9 cellular contexts compared by ENCODE assay signal in the genomic region with DNA sequence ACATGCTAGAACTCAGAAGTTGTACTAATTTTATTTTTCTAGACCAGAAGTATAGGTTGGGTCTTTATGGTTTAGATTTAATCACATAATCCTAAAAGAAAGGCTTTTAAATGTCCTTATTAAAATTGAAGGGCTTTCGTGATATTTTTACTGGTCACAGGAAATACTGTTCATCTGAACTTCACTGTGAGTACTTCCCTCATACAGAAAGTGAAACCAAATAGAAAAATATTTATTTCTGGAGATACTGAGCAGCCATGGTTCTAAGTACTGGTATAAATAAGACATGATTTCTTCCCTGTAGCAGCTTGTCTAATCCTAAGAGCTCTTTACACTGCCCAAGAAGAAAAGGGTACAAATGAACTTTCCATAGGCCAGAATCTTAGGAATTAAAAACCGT. TPM values are rescaled to one million over a fixed set of nuclear protein-coding genes. Genes with fewer than 3 reads are reported as not detected.
A peak's percentile ranks its signal among the peaks of the same experiment; 100 is the strongest.
DNase-seq lines count a peak whose midpoint lies in the region; ATAC-seq and TF ChIP-seq lines count a peak whose summit lies in the region.
"Had no signal": no experiment of that assay in that cellular context is flagged by ENCODE, and none has a peak within 500 bp of the region (broad histone marks: within the 10 kb centered on the region; RNA-seq: fewer than 3 reads in every experiment).

No MANE protein-coding gene starts in this region.

- peaks cover 55% of the 10 kb centered on the region for H3K4me1 Mint-ChIP-seq in chondrocyte (ENCODE audit: low read depth)
- H3K4me1 Mint-ChIP-seq in naive B cell, result peaks cover 56 to 66% (median 64%) of the 10 kb centered on the region in 3 donors

- H3K27me3 Mint-ChIP-seq in chondrocyte (ENCODE audit: low read depth) (peaks cover 5% of the 10 kb centered on the region), naive B cell (no peaks in the 10 kb centered on the region)

- no peaks in the 10 kb centered on the region for H3K9me3 Mint-ChIP-seq in chondrocyte (ENCODE audit: low read depth)
- no peaks in the 10 kb centered on the region for H3K9me3 Mint-ChIP-seq in naive B cell

- H3K18ac ChIP-seq in mesendoderm (ENCODE audit: low read length), result no peak overlapping the region

- H3K4me1 ChIP-seq in BLaER1 (peaks cover 52% of the 10 kb centered on the region), mesendoderm (ENCODE audit: control insufficient read depth, low read depth, low read length) (peaks cover 2% of the 10 kb centered on the region)

- no peak overlapping the region for H4K5ac ChIP-seq in mesendoderm (ENCODE audit: low read length)

- no peak overlapping the region for H3K23ac ChIP-seq in mesendoderm (ENCODE audit: low read length)

- H2AK5ac ChIP-seq in mesendoderm (ENCODE audit: low read length), result no peak overlapping the region

- H3K27ac Mint-ChIP-seq in chondrocyte (ENCODE audit: unreplicated experiment) (peak overlapping the region; percentile 74), naive B cell (peak overlapping the region; percentile 58 to 97 (median 94))

- H3K9ac ChIP-seq in BLaER1 (peak overlapping the region; percentile 88), mesendoderm (ENCODE audit: low read length) (no peak overlapping the region)

- H3K4me2 ChIP-seq in BLaER1, result peak overlapping the region; percentile 93
- no peak overlapping the region for H3K4me2 ChIP-seq in mesendoderm (ENCODE audit: low read length)

- peaks cover 20% of the 10 kb centered on the region for H3K79me1 ChIP-seq in mesendoderm (ENCODE audit: low read length)

- no peak for TF ChIP-seq CTCF in chondrocyte (IDR thresholded peaks at IDR 0.05)

- H3K79me2 ChIP-seq in mesendoderm (ENCODE audit: control insufficient read depth, insufficient read depth, low read length), result peaks cover 22% of the 10 kb centered on the region

- no peak overlapping the region for H2BK120ac ChIP-seq in mesendoderm (ENCODE audit: low read depth, low read length)

- H3K9me3 ChIP-seq in BLaER1, result no peaks in the 10 kb centered on the region

- H3K36me3 Mint-ChIP-seq in chondrocyte (ENCODE audit: low read depth), result peaks cover 4% of the 10 kb centered on the region
- H3K36me3 Mint-ChIP-seq in naive B cell, result peaks cover 0 to 21% of the 10 kb centered on the region in 2 donors

- peaks cover 66% of the 10 kb centered on the region for H4K20me1 ChIP-seq in BLaER1

- H2BK5ac ChIP-seq in mesendoderm (ENCODE audit: low read length), result no peak overlapping the region

- ATAC-seq in GM21390 (IDR thresholded peaks at IDR 0.05; ENCODE audit: unreplicated experiment) (peak; percentile 41), naive B cell (ENCODE audit: low read depth in 2 of 2) (peak; percentile 16 to 24)

- H3K56ac ChIP-seq in mesendoderm (ENCODE audit: low read length), result no peak overlapping the region

- peak overlapping the region; percentile 95 for H3K4me3 ChIP-seq in BLaER1
- H3K4me3 ChIP-seq in mesendoderm (ENCODE audit: low read length), result no peak overlapping the region

- no peak overlapping the region for H3K4ac ChIP-seq in mesendoderm (ENCODE audit: low read depth, low read length)

- H3K4me3 Mint-ChIP-seq in chondrocyte (ENCODE audit: unreplicated experiment) (peak overlapping the region; percentile 60), naive B cell (peak overlapping the region; percentile 83 to 97 (median 90))

- DNase-seq in NOMO-1 treated with dmso at 0.1 percent for 144 hours (lab: John Stamatoyannopoulos, UW; ENCODE audit: unreplicated experiment), result peak; percentile 5
- no peak for DNase-seq in chondrocyte (ENCODE audit: low spot score)
- peak; percentile 39 for DNase-seq in naive B cell
- no peak for DNase-seq in mesendoderm
- no peak for DNase-seq in mesenteric fat pad (ENCODE audit: low spot score)
- DNase-seq in NCI-H2196 treated with DMSO at 0.1 percent for 48 hours (lab: John Stamatoyannopoulos, UW; ENCODE audit: unreplicated experiment), result no peak
- DNase-seq: left cardiac atrium had no signal

- H2BK15ac ChIP-seq in mesendoderm (replicated peaks; ENCODE audit: low read depth), result no peak overlapping the region

- H3K36me3 ChIP-seq in BLaER1, result peaks cover 27% of the 10 kb centered on the region
- no peaks in the 10 kb centered on the region for H3K36me3 ChIP-seq in mesendoderm (ENCODE audit: control insufficient read depth, insufficient read depth, low read length)

- no CpG with 5 or more reads among the region's 2 CpGs for WGBS in mesendoderm (ENCODE audit: extremely low coverage, insufficient coverage, low lambda C conversion rate)

- H3K27ac ChIP-seq in BLaER1, result peak overlapping the region; percentile 28; the same call in 1 of the 2 replicates
- no peak overlapping the region for H3K27ac ChIP-seq in mesendoderm (ENCODE audit: low read depth, low read length)

- H3K27me3 ChIP-seq in BLaER1 (no peaks in the 10 kb centered on the region), mesendoderm (ENCODE audit: insufficient read depth, low read length, poor library complexity) (no peaks in the 10 kb centered on the region)

- H4K8ac ChIP-seq in mesendoderm (ENCODE audit: low read depth, low read length), result no peak overlapping the region

RNA-seq across cellular contexts. Expression of gene SNRK, which starts 2.0 kb away (rescaled TPM):
- total RNA-seq in chondrocyte (16.0 to 20.3 TPM (median 18.1 TPM) in 3 replicates), mesenteric fat pad (59.1 TPM)
- polyA plus RNA-seq in naive B cell (ENCODE audit: low read depth in 6 of 6), result 10 to 100 TPM; 14.3 to 52.3 (median 38.0) TPM
- 4.5 TPM for polyA plus RNA-seq in mesendoderm (2013, experiment 1 of 2)
- polyA plus RNA-seq in mesendoderm (2013, experiment 2 of 2), result 4.4 TPM

Comparison
In these comparisons a context has a peak if more than half of its experiments do, and no peak if none do; other contexts are left out.
1. DNase-seq: peak in NOMO-1 treated with dmso at 0.1 percent for 144 hours (single experiment) and naive B cell (single experiment); none in chondrocyte (single experiment), mesendoderm (single experiment), mesenteric fat pad (single experiment) and NCI-H2196 treated with DMSO at 0.1 percent for 48 hours (single experiment).